8 cellular contexts compared by ENCODE assay signal in genomic region chr2:61763605-61764034, GRCh38.
A peak's percentile ranks its signal among the peaks of the same experiment; 100 is the strongest.
DNase-seq lines count a peak whose midpoint lies in the region; ATAC-seq and TF ChIP-seq lines count a peak whose summit lies in the region.

No MANE protein-coding gene starts in this region.

- H3K9me2 ChIP-seq in PC-9 (ENCODE audit: insufficient read depth), result no peaks in the 10 kb centered on the region

- DNase-seq in DMS 273 (lab: John Stamatoyannopoulos, UW; ENCODE audit: unreplicated experiment) (peak; percentile 94), HPDE6-E6E7 (ENCODE audit: extremely low spot score) (peak; percentile 37), PC-9 (no peak), mammary epithelial cell (no peak), iPS-NIHi11 (ENCODE audit: low spot score) (peak; percentile 74), gastrocnemius medialis (peak; percentile 78 to 91)

- peaks cover 39% of the 10 kb centered on the region for H3F3A ChIP-seq in PC-9 (ENCODE audit: insufficient read depth, low read depth)

- dilution Hi-C loops in mammary epithelial cell (cut with HindIII; ENCODE audit: low sequenced_read_pairs), result no loop called here

- H3K79me2 ChIP-seq in PC-9 (ENCODE audit: low read depth) (peaks cover 25% of the 10 kb centered on the region), mammary epithelial cell (ENCODE audit: insufficient read depth, low read length) (peaks cover 5% of the 10 kb centered on the region)

- H2AFZ ChIP-seq in PC-9 (peak overlapping the region; percentile 83), mammary epithelial cell (ENCODE audit: low read depth, low read length) (peak overlapping the region; percentile 86)

- BruUV-seq in PC-9 (replicated peaks; lab: Mats Ljungman, UMichigan) (TSS peak; percentile 98), mammary epithelial cell (replicated peaks; lab: Mats Ljungman, UMichigan) (TSS peak; percentile 90)

- intact Hi-C loops in PC-9 (cut with micrococcal nuclease; ENCODE audit: unreplicated experiment) (loop anchor here (1.0 to 5.0 kb wide), 5 partner anchors 68 to 544 kb away; partner anchors contain the start of genes FAM161A and XPO1), mammary epithelial cell (cut with micrococcal nuclease) (loop anchor here (1.0 to 5.0 kb wide), 4 partner anchors 29 to 225 kb away; partner anchors contain the start of genes FAM161A and XPO1), gastrocnemius medialis (cut with DNase I; ENCODE audit: low total_unique reads) (loop anchor here (1.0 to 10.0 kb wide), 10 partner anchors 41 to 1821 kb away; partner anchors contain the start of genes B3GNT2, EHBP1, FAM161A and MDH1)

- POLR2A ChIA-PET in PC-9 (lab: Charles Lee; ENCODE audit: unreplicated experiment), result interaction anchor here (0.6 to 1.0 kb wide), 3 partner anchors 225 to 578 kb away, joined by 5 to 13 read pairs (median 7); partner anchors contain the start of gene XPO1

- WGBS in mammary epithelial cell (ENCODE audit: low coverage, missing lambda C conversion rate), result 0% methylated on average over 20 of the region's 23 CpGs

- H3K9me3 ChIP-seq in PC-9 (ENCODE audit: insufficient read depth, low read depth) (no peaks in the 10 kb centered on the region), mammary epithelial cell (replicated peaks; ENCODE audit: insufficient read depth, low read length) (no peaks in the 10 kb centered on the region), gastrocnemius medialis (no peaks in the 10 kb centered on the region)

- peak overlapping the region; percentile 98 for H3K9ac ChIP-seq in mammary epithelial cell (ENCODE audit: insufficient read depth, low read length)

- H3K27ac ChIP-seq in PC-9, result peak overlapping the region; percentile 98
- H3K27ac ChIP-seq in mammary epithelial cell (ENCODE audit: insufficient read depth, low read depth, low read length), result peak overlapping the region; percentile 99
- H3K27ac ChIP-seq in gastrocnemius medialis, result peak overlapping the region; percentile 90 to 99 (median 98)

- H3K36me3 ChIP-seq in PC-9 (ENCODE audit: low read depth) (no peaks in the 10 kb centered on the region), mammary epithelial cell (ENCODE audit: insufficient read depth, low read length) (no peaks in the 10 kb centered on the region), gastrocnemius medialis (no peaks in the 10 kb centered on the region)

- H3K4me2 ChIP-seq in PC-9, result peak overlapping the region; percentile 86
- peak overlapping the region; percentile 74 for H3K4me2 ChIP-seq in mammary epithelial cell (ENCODE audit: insufficient read depth, low read depth, low read length)

- H3K27me3 ChIP-seq in PC-9 (ENCODE audit: insufficient read depth, low read depth) (no peaks in the 10 kb centered on the region), mammary epithelial cell (ENCODE audit: insufficient read depth, low read length) (no peaks in the 10 kb centered on the region), gastrocnemius medialis (no peaks in the 10 kb centered on the region)

- ATAC-seq in GM19463 (IDR thresholded peaks at IDR 0.05; ENCODE audit: unreplicated experiment) (peak; percentile 7), gastrocnemius medialis (peak; percentile 80 to 86), HG03139 (IDR thresholded peaks at IDR 0.05; ENCODE audit: unreplicated experiment) (no peak)

- CTCF ChIA-PET in PC-9 (lab: Charles Lee), result no interaction called here
- CTCF ChIA-PET in mammary epithelial cell (lab: Charles Lee; ENCODE audit: low non-redundant PET), result no interaction called here

- in situ Hi-C loops in mammary epithelial cell (cut with MboI; ENCODE audit: low sequenced_read_pairs in 2 of 2) (no loop called here), gastrocnemius medialis (cut with MboI; ENCODE audit: low sequenced_read_pairs in 4 of 4) (loop anchor here (10.0 to 25.0 kb wide), 4 partner anchors 101 to 229 kb away; partner anchors contain the start of gene XPO1 (in 3 of the 4))

- H3K4me1 ChIP-seq in PC-9 (replicated peaks; ENCODE audit: insufficient read depth) (peaks cover 43% of the 10 kb centered on the region), mammary epithelial cell (ENCODE audit: insufficient read depth, low read length) (peaks cover 12% of the 10 kb centered on the region), gastrocnemius medialis (peaks cover 8 to 17% of the 10 kb centered on the region in 2 donors)

- no peaks in the 10 kb centered on the region for H4K20me1 ChIP-seq in PC-9 (ENCODE audit: insufficient read depth)
- no peaks in the 10 kb centered on the region for H4K20me1 ChIP-seq in mammary epithelial cell (ENCODE audit: insufficient read depth, low read length)

- TF ChIP-seq POLR2A in gastrocnemius medialis (IDR thresholded peaks at IDR 0.05), result no peak

- TF ChIP-seq CTCF in PC-9 (conservative IDR thresholded peaks at IDR 0.05), result no peak; the same call in 1 of the 2 replicates
- no peak for TF ChIP-seq CTCF in mammary epithelial cell (conservative IDR thresholded peaks at IDR 0.05 in 1 of 2, IDR thresholded peaks at IDR 0.05 in 1 of 2; ENCODE audit: extremely low read depth in 1 of 2, insufficient read depth in 1 of 2, low read depth in 1 of 2, low read length in 2 of 2)
- peak in 2 of 5 experiments; percentile 17 to 37 for TF ChIP-seq CTCF in gastrocnemius medialis (IDR thresholded peaks at IDR 0.05 in 4 of 5, conservative IDR thresholded peaks at IDR 0.05 in 1 of 5)

- H3K4me3 ChIP-seq in PC-9 (peak overlapping the region; percentile 77), mammary epithelial cell (replicated peaks in 1 of 3; ENCODE audit: insufficient read depth in 1 of 3, low read depth in 2 of 3, low read length in 3 of 3) (peak overlapping the region; percentile 65 to 75 (median 67)), gastrocnemius medialis (peak overlapping the region; percentile 61 to 81 (median 74))

Comparison
In these comparisons a context has a peak if more than half of its experiments do, and no peak if none do; other contexts are left out.
1. DNase-seq: peak in DMS 273 (single experiment), HPDE6-E6E7 (single experiment), iPS-NIHi11 (single experiment) and gastrocnemius medialis (2 of 2); none in PC-9 (0 of 2) and mammary epithelial cell (single experiment).
2. in situ Hi-C loops: an anchor here in gastrocnemius medialis (10.0 to 25.0 kb wide); none called in mammary epithelial cell.
3. Peak in every context shown above with its lines, with median percentiles within 50 percentile points of each other: H3K27ac ChIP-seq and H3K4me3 ChIP-seq.